1 cellular context compared by ENCODE assay signal in genomic region chr1:28281608-28282425, GRCh38.
TF ChIP-seq lines count a peak whose summit lies in the region.

No MANE protein-coding gene starts in this region.

TF ChIP-seq in IMR-90, 13 proteins besides CTCF, POLR2A, EP300 and RAD21:
- no peak for TF ChIP-seq MXI1 (IDR thresholded peaks at IDR 0.05; ENCODE audit: borderline replicate concordance, low read depth, low read length)
- no peak for TF ChIP-seq USF2 (IDR thresholded peaks at IDR 0.05; ENCODE audit: low read depth, low read length)
- TF ChIP-seq ELK1 (IDR thresholded peaks at IDR 0.05; ENCODE audit: borderline replicate concordance, low read depth, low read length) = no peak
- TF ChIP-seq SMC3 (IDR thresholded peaks at IDR 0.05; ENCODE audit: low read depth, low read length) = no peak
TF ChIP-seq in IMR-90: peak in this region for 0.
